ENCODE assay signal across 32 cellular contexts in the genomic region with DNA sequence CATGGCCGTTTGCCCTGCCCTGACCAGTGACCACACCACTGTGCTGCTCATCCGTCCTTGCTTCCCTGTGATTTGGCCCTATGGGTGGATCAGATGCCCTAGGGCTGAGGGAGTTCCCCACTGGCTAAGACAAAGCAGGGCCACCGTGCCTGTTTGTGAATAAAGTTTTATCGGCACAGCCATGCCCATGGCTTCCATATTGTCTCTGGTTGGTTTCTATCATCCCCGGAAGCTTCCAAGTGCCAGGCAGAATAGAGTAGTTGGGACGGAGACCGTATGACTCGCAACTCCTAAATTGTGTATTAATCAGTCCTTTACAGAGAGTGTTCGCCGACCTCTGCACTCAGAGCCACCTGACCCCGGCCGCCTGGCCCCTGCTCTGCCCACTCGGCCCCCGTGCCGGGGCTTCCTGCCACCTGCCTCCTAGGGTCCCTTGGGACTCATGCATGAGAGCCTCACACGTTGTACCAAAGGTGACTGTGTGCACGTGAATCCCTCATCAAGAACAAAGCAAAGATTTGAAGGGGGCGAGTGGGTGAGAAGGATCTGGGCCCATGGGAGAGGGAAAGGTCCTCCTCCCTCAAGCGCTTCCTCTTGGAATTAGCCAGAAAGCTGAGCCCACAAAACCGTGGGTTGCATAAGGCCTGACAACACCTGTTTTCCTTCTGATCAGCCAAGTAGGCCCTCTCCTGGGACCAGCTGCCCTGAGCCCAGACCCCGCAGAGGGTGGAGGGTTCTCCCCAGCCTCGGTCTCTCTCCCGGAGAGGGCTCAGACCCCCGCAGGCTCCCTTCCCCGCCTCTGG. TPM values are rescaled to one million over a fixed set of nuclear protein-coding genes. Genes with fewer than 3 reads are reported as not detected.
A peak's percentile ranks its signal among the peaks of the same experiment; 100 is the strongest.
DNase-seq lines count a peak whose midpoint lies in the region; ATAC-seq, FAIRE-seq and TF ChIP-seq lines count a peak whose summit lies in the region.
"Had no signal": no experiment of that assay in that cellular context is flagged by ENCODE, and none has a peak within 500 bp of the region (broad histone marks: within the 10 kb centered on the region; RNA-seq: fewer than 3 reads in every experiment).

No MANE protein-coding gene starts in this region.

- no peaks in the 10 kb centered on the region for H3K9me3 Mint-ChIP-seq in natural killer cell treated with Interleukin-12 subunit alpha and Interleukin-12 subunit beta and Interleukin-15 and Interleukin-18, amount 100 ng/mL, for 72 hours
- H3K9me3 Mint-ChIP-seq in natural killer cell: no peaks in the 10 kb centered on the region
- no peaks in the 10 kb centered on the region for H3K9me3 Mint-ChIP-seq in activated T-helper 1 cell treated with anti-CD3 and anti-CD28 coated beads, Interleukin-12 subunit alpha, Interleukin-12 subunit beta, Interleukin-2, Interleukin-4 antibody, amounts not matched to agents 30 ng/mL and 10 ng/mL and 1 ng/mL, durations not matched to agents 14 hours and 24 hours and 36 hours
- H3K9me3 Mint-ChIP-seq: activated CD4-positive, alpha-beta memory T cell treated with anti-CD3 and anti-CD28 coated beads for 36 hours; activated naive CD8-positive, alpha-beta T cell treated with anti-CD3 and anti-CD28 coated beads for 36 hours; CD8-positive, alpha-beta memory T cell; endodermal cell had no signal

- intact Hi-C loops in natural killer cell (cut with micrococcal nuclease) (no loop called here), GM12878 (cut with micrococcal nuclease; ENCODE audit: unreplicated experiment) (no loop called here)
- intact Hi-C loops in activated T-helper 1 cell treated with anti-CD3 and anti-CD28 coated beads, Interleukin-12 subunit alpha, Interleukin-12 subunit beta, Interleukin-2, Interleukin-4 antibody, amounts not matched to agents 30 ng/mL and 10 ng/mL and 1 ng/mL, durations not matched to agents 14 hours and 24 hours and 36 hours (cut with micrococcal nuclease): no loop called here

- H3K36me3 ChIP-seq in GM12878 (ENCODE audit: control insufficient read depth in 2 of 2, insufficient read depth in 2 of 2, low read length in 1 of 2) (no peaks in the 10 kb centered on the region), neuronal stem cell (replicated peaks in 1 of 2; ENCODE audit: control insufficient read depth in 2 of 2, insufficient read depth in 2 of 2, low read length in 2 of 2) (no peaks in the 10 kb centered on the region)
- H3K36me3 ChIP-seq: colonic mucosa, heart right ventricle, Peyer's patch, prostate gland, sigmoid colon, suprapubic skin had no signal

- H4K91ac ChIP-seq in neuronal stem cell (ENCODE audit: low read depth, low read length, poor library complexity): peak overlapping the region; percentile 30

- BruUV-seq in GM12878 (replicated peaks; lab: Mats Ljungman, UMichigan): no TSS peak

- peak overlapping the region; percentile 41 for H2BK120ac ChIP-seq in neuronal stem cell (ENCODE audit: low read depth, low read length)

- RAD21 ChIA-PET in GM12878 (lab: Charles Lee; ENCODE audit: unreplicated experiment): interaction anchor here (0.8 kb wide), 1 partner anchor 11 kb away, joined by 3 read pairs; no protein-coding TSS in a partner anchor

- H3K14ac ChIP-seq in neuronal stem cell (ENCODE audit: low read length): peak overlapping the region; percentile 56

- H3K4me2 ChIP-seq in GM12878 (ENCODE audit: control insufficient read depth, insufficient read depth) (no peak overlapping the region), neuronal stem cell (ENCODE audit: insufficient read depth, low read length, poor library complexity, severe bottlenecking) (no peak overlapping the region)

- H2BK5ac ChIP-seq in neuronal stem cell (ENCODE audit: low read length): no peak overlapping the region

- DNase-seq in natural killer cell treated with Interleukin-12 subunit alpha and Interleukin-12 subunit beta and Interleukin-15 and Interleukin-18, amount 100 ng/mL, for 72 hours (ENCODE audit: low spot score): peak; percentile 57
- DNase-seq in natural killer cell (no peak), GM12878 (ENCODE audit: low read depth, low spot score) (no peak), neuronal stem cell (ENCODE audit: low spot score) (no peak), hepatic stellate cell (ENCODE audit: low spot score) (no peak)
- DNase-seq in activated T-helper 1 cell treated with anti-CD3 and anti-CD28 coated beads, Interleukin-12 subunit alpha, Interleukin-12 subunit beta, Interleukin-2, Interleukin-4 antibody, amounts not matched to agents 30 ng/mL and 10 ng/mL and 1 ng/mL, durations not matched to agents 14 hours and 24 hours and 36 hours (ENCODE audit: low spot score): no peak
- DNase-seq: activated CD4-positive, alpha-beta memory T cell treated with anti-CD3 and anti-CD28 coated beads for 36 hours; activated naive CD8-positive, alpha-beta T cell treated with anti-CD3 and anti-CD28 coated beads for 36 hours; CD8-positive, alpha-beta memory T cell; colonic mucosa; DMS153; foreskin fibroblast; heart right ventricle; Kasumi-1; NCI-H187; NCI-H526 treated with DMSO at 0.1 percent for 48 hours; sigmoid colon; stimulated activated CD4-positive, alpha-beta T cell treated with anti-CD3 and anti-CD28 coated beads, Interleukin-4, amount 100 ng/mL, for 4 hours; stimulated activated naive CD4-positive, alpha-beta T cell; T-helper 1 cell had no signal

- SMC1A ChIA-PET in GM12878 (lab: Charles Lee; ENCODE audit: uncharacterized antibody, unreplicated experiment): interaction anchor here (1.5 kb wide), 1 partner anchor 11 kb away, joined by 4 read pairs; no protein-coding TSS in a partner anchor

- H2BK12ac ChIP-seq in neuronal stem cell (ENCODE audit: low read length): peak overlapping the region; percentile 2

- H3K9ac ChIP-seq in GM12878 (ENCODE audit: control insufficient read depth, insufficient read depth, low read length) (no peak overlapping the region), neuronal stem cell (ENCODE audit: low read depth, low read length, poor library complexity) (no peak overlapping the region)

- FAIRE-seq in GM12878 (lab: Jason Lieb, UNC): no peak
- FAIRE-seq: A204.1 had no signal

- no peaks in the 10 kb centered on the region for H4K20me1 ChIP-seq in GM12878 (ENCODE audit: control insufficient read depth, insufficient read depth)

- H3K27ac ChIP-seq in GM12878 (ENCODE audit: control insufficient read depth, insufficient read depth) (no peak overlapping the region), neuronal stem cell (replicated peaks; ENCODE audit: low read length) (no peak overlapping the region)
- H3K27ac ChIP-seq: colonic mucosa, heart right ventricle, Peyer's patch, prostate gland, sigmoid colon, suprapubic skin had no signal

- TF ChIP-seq POLR2A in GM12878 (IDR thresholded peaks at IDR 0.05; ENCODE audit: low read depth, low read length): no peak

- peak in 1 of 2 donors; percentile 23 for ATAC-seq in natural killer cell treated with Interleukin-12 subunit alpha and Interleukin-12 subunit beta and Interleukin-15 and Interleukin-18, amount 100 ng/mL, for 72 hours
- no peak for ATAC-seq in natural killer cell
- ATAC-seq in GM12878: no peak
- no peak for ATAC-seq in GM21825 (IDR thresholded peaks at IDR 0.05; ENCODE audit: unreplicated experiment)
- ATAC-seq in HG03521 (IDR thresholded peaks at IDR 0.05; ENCODE audit: unreplicated experiment): no peak
- ATAC-seq: activated CD4-positive, CD25-positive, alpha-beta regulatory T cell treated with anti-CD3 and anti-CD28 coated beads, Interleukin-2, amount 50 U/mL, for 24 hours; esophagus mucosa; HCT116 had no signal

- no peaks in the 10 kb centered on the region for H3K4me1 Mint-ChIP-seq in natural killer cell treated with Interleukin-12 subunit alpha and Interleukin-12 subunit beta and Interleukin-15 and Interleukin-18, amount 100 ng/mL, for 72 hours (ENCODE audit: low read depth in 2 of 2)
- H3K4me1 Mint-ChIP-seq in natural killer cell: no peaks in the 10 kb centered on the region
- no peaks in the 10 kb centered on the region for H3K4me1 Mint-ChIP-seq in activated T-helper 1 cell treated with anti-CD3 and anti-CD28 coated beads, Interleukin-12 subunit alpha, Interleukin-12 subunit beta, Interleukin-2, Interleukin-4 antibody, amounts not matched to agents 30 ng/mL and 10 ng/mL and 1 ng/mL, durations not matched to agents 14 hours and 24 hours and 36 hours (ENCODE audit: low read depth)
- H3K4me1 Mint-ChIP-seq: activated naive CD8-positive, alpha-beta T cell treated with anti-CD3 and anti-CD28 coated beads for 36 hours; CD8-positive, alpha-beta memory T cell; endodermal cell had no signal

- H2AFZ ChIP-seq in GM12878 (ENCODE audit: control insufficient read depth, low read depth, low read length) (peak overlapping the region; percentile 43), neuronal stem cell (ENCODE audit: low read length) (no peak overlapping the region)

- H3K79me2 ChIP-seq in GM12878 (ENCODE audit: control insufficient read depth, insufficient read depth, low read length): no peaks in the 10 kb centered on the region

- no peak overlapping the region for H3K4me3 Mint-ChIP-seq in natural killer cell treated with Interleukin-12 subunit alpha and Interleukin-12 subunit beta and Interleukin-15 and Interleukin-18, amount 100 ng/mL, for 72 hours
- no peak overlapping the region for H3K4me3 Mint-ChIP-seq in natural killer cell
- H3K4me3 Mint-ChIP-seq in activated T-helper 1 cell treated with anti-CD3 and anti-CD28 coated beads, Interleukin-12 subunit alpha, Interleukin-12 subunit beta, Interleukin-2, Interleukin-4 antibody, amounts not matched to agents 30 ng/mL and 10 ng/mL and 1 ng/mL, durations not matched to agents 14 hours and 24 hours and 36 hours: no peak overlapping the region
- H3K4me3 Mint-ChIP-seq: activated CD4-positive, alpha-beta memory T cell treated with anti-CD3 and anti-CD28 coated beads for 36 hours; activated naive CD8-positive, alpha-beta T cell treated with anti-CD3 and anti-CD28 coated beads for 36 hours; CD8-positive, alpha-beta memory T cell; endodermal cell had no signal

- no peak overlapping the region for H3K23ac ChIP-seq in neuronal stem cell (ENCODE audit: low read depth, low read length, poor library complexity)

- no peaks in the 10 kb centered on the region for H3K36me3 Mint-ChIP-seq in natural killer cell treated with Interleukin-12 subunit alpha and Interleukin-12 subunit beta and Interleukin-15 and Interleukin-18, amount 100 ng/mL, for 72 hours
- no peaks in the 10 kb centered on the region for H3K36me3 Mint-ChIP-seq in natural killer cell
- H3K36me3 Mint-ChIP-seq in activated T-helper 1 cell treated with anti-CD3 and anti-CD28 coated beads, Interleukin-12 subunit alpha, Interleukin-12 subunit beta, Interleukin-2, Interleukin-4 antibody, amounts not matched to agents 30 ng/mL and 10 ng/mL and 1 ng/mL, durations not matched to agents 14 hours and 24 hours and 36 hours (ENCODE audit: low read depth): no peaks in the 10 kb centered on the region
- H3K36me3 Mint-ChIP-seq: activated CD4-positive, alpha-beta memory T cell treated with anti-CD3 and anti-CD28 coated beads for 36 hours; activated naive CD8-positive, alpha-beta T cell treated with anti-CD3 and anti-CD28 coated beads for 36 hours; CD8-positive, alpha-beta memory T cell had no signal

- H4K8ac ChIP-seq in neuronal stem cell (ENCODE audit: low read depth, low read length): no peak overlapping the region

- peaks cover 4% of the 10 kb centered on the region; the same call in 2 of the 3 replicates for H3K9me3 ChIP-seq in GM12878 (replicated peaks; ENCODE audit: control insufficient read depth, insufficient read depth, low read length)
- peaks cover 0 to 2% of the 10 kb centered on the region in 2 donors for H3K9me3 ChIP-seq in neuronal stem cell (replicated peaks in 1 of 2; ENCODE audit: control insufficient read depth in 2 of 2, insufficient read depth in 1 of 2, low read depth in 1 of 2, low read length in 2 of 2)
- H3K9me3 ChIP-seq: colonic mucosa, Peyer's patch, prostate gland, sigmoid colon, suprapubic skin had no signal

- H3K18ac ChIP-seq in neuronal stem cell (ENCODE audit: low read length): peak overlapping the region; percentile 15

- H3K4ac ChIP-seq in neuronal stem cell (ENCODE audit: low read length): no peak overlapping the region

- peak overlapping the region; percentile 43 for H2AK5ac ChIP-seq in neuronal stem cell (ENCODE audit: low read depth, low read length)

- CTCF ChIA-PET in GM12878 (lab: Yijun Ruan, JAX): interaction anchor here (0.6 kb wide), 1 partner anchor 160 kb away, joined by 3 read pairs; no protein-coding TSS in a partner anchor

- H3K79me1 ChIP-seq in neuronal stem cell (ENCODE audit: low read depth, low read length): no peaks in the 10 kb centered on the region

- H3K27me3 Mint-ChIP-seq in natural killer cell treated with Interleukin-12 subunit alpha and Interleukin-12 subunit beta and Interleukin-15 and Interleukin-18, amount 100 ng/mL, for 72 hours: peaks cover 0 to 3% of the 10 kb centered on the region in 2 donors
- H3K27me3 Mint-ChIP-seq in natural killer cell (ENCODE audit: low read depth in 2 of 2): no peaks in the 10 kb centered on the region
- peaks cover 1% of the 10 kb centered on the region for H3K27me3 Mint-ChIP-seq in activated T-helper 1 cell treated with anti-CD3 and anti-CD28 coated beads, Interleukin-12 subunit alpha, Interleukin-12 subunit beta, Interleukin-2, Interleukin-4 antibody, amounts not matched to agents 30 ng/mL and 10 ng/mL and 1 ng/mL, durations not matched to agents 14 hours and 24 hours and 36 hours (ENCODE audit: insufficient read depth)
- H3K27me3 Mint-ChIP-seq: activated naive CD8-positive, alpha-beta T cell treated with anti-CD3 and anti-CD28 coated beads for 36 hours had no signal

- TF ChIP-seq EP300 in GM12878 (IDR thresholded peaks at IDR 0.05; ENCODE audit: borderline replicate concordance in 1 of 2, control insufficient read depth in 1 of 2, low read depth in 2 of 2, low read length in 2 of 2): no peak

- no peak overlapping the region for H3K27ac Mint-ChIP-seq in natural killer cell treated with Interleukin-12 subunit alpha and Interleukin-12 subunit beta and Interleukin-15 and Interleukin-18, amount 100 ng/mL, for 72 hours
- H3K27ac Mint-ChIP-seq in natural killer cell: no peak overlapping the region
- no peak overlapping the region for H3K27ac Mint-ChIP-seq in activated T-helper 1 cell treated with anti-CD3 and anti-CD28 coated beads, Interleukin-12 subunit alpha, Interleukin-12 subunit beta, Interleukin-2, Interleukin-4 antibody, amounts not matched to agents 30 ng/mL and 10 ng/mL and 1 ng/mL, durations not matched to agents 14 hours and 24 hours and 36 hours
- H3K27ac Mint-ChIP-seq: activated CD4-positive, alpha-beta memory T cell treated with anti-CD3 and anti-CD28 coated beads for 36 hours; activated naive CD8-positive, alpha-beta T cell treated with anti-CD3 and anti-CD28 coated beads for 36 hours had no signal

- POLR2A ChIA-PET in GM12878 (lab: Charles Lee): no interaction called here

- in situ Hi-C loops in GM12878 (cut with MboI): no loop called here

- TF ChIP-seq CTCF in natural killer cell (IDR thresholded peaks at IDR 0.05) (no peak), GM12878 (IDR thresholded peaks at IDR 0.05 in 2 of 3, conservative IDR thresholded peaks at IDR 0.05 in 1 of 3; ENCODE audit: control insufficient read depth in 2 of 3, extremely low read depth in 1 of 3, insufficient read depth in 1 of 3, low read depth in 3 of 3, low read length in 3 of 3) (no peak)

- H2BK15ac ChIP-seq in neuronal stem cell (ENCODE audit: low read length): peak overlapping the region; percentile 87

- H3K27me3 ChIP-seq in GM12878 (replicated peaks in 1 of 2; ENCODE audit: control insufficient read depth in 2 of 2, insufficient read depth in 2 of 2, low read length in 1 of 2) (no peaks in the 10 kb centered on the region), neuronal stem cell (ENCODE audit: control insufficient read depth in 3 of 3, insufficient read depth in 3 of 3, low read depth in 1 of 3, low read length in 3 of 3) (no peaks in the 10 kb centered on the region)
- H3K27me3 ChIP-seq: colonic mucosa, heart right ventricle, Peyer's patch had no signal

- H3K4me3 ChIP-seq in GM12878 (no peak overlapping the region), neuronal stem cell (ENCODE audit: low read length in 2 of 2) (no peak overlapping the region)
- H3K4me3 ChIP-seq: colonic mucosa, heart right ventricle, Peyer's patch, prostate gland, sigmoid colon, suprapubic skin had no signal

- H3K4me1 ChIP-seq in GM12878 (ENCODE audit: control insufficient read depth, insufficient read depth, low read length) (peaks cover 6% of the 10 kb centered on the region; the same call in 1 of the 2 replicates), neuronal stem cell (ENCODE audit: control insufficient read depth in 2 of 2, insufficient read depth in 1 of 2, low read depth in 1 of 2, low read length in 2 of 2) (no peaks in the 10 kb centered on the region)
- H3K4me1 ChIP-seq: colonic mucosa, Peyer's patch had no signal

- no peak for TF ChIP-seq RAD21 in GM12878 (IDR thresholded peaks at IDR 0.05; ENCODE audit: insufficient read depth, low read depth, low read length)

- 19% methylated on average over 25 of the region's 25 CpGs for whole genome bisulfite sequencing in GM12878 (ENCODE audit: insufficient coverage, insufficient replicate concordance, low lambda C conversion rate, missing lambda C conversion rate)
- WGBS in neuronal stem cell (ENCODE audit: extremely low coverage in 2 of 2, insufficient read length in 2 of 2, insufficient replicate concordance in 1 of 2), 2 donors: no CpG with 5 or more reads among the region's 25 CpGs

RNA-seq across cellular contexts. Expression of a gene that starts 11.7 kb away (rescaled TPM):
- total RNA-seq in natural killer cell treated with Interleukin-12 subunit alpha and Interleukin-12 subunit beta and Interleukin-15 and Interleukin-18, amount 100 ng/mL, for 72 hours: not detected
- total RNA-seq in natural killer cell: not detected
- not detected in 2 replicates for total RNA-seq in GM12878 (2013; cell fraction: nucleolus; rRNA removed)
- not detected in 2 replicates for total RNA-seq in GM12878 (2014; rRNA removed)
- not detected in 2 replicates for total RNA-seq in GM12878 (2014; rRNA removed; fragmentation: Illumina TruSeq; extraction: Trizol)
- not detected in 2 replicates for total RNA-seq in GM12878 (2021)
- not detected for polyA plus RNA-seq in GM12878 (2011; ENCODE audit: low read depth)
- not detected in 2 replicates for polyA plus RNA-seq in GM12878 (2011; rRNA removed)
- polyA plus RNA-seq in GM12878 (2011; cell fraction: cytosol; rRNA removed): not detected in 2 replicates
- not detected in 2 replicates for polyA plus RNA-seq in GM12878 (2011; cell fraction: nucleus; rRNA removed)
- not detected in 2 replicates for polyA plus RNA-seq in GM12878 (2012)
- polyA plus RNA-seq in GM12878 (2014; fragmentation: Illumina TruSeq; extraction: Trizol): not detected in 2 replicates
- not detected for polyA plus RNA-seq in GM12878 (2014; fragmentation: Nextera tagmentation; extraction: Ambion mirVana)
- polyA plus RNA-seq in GM12878 (2014; rRNA removed): not detected in 2 replicates
- not detected for polyA plus RNA-seq in GM12878 (2016; fragmentation: Nextera tagmentation; extraction: Ambion mirVana)
- not detected in 2 replicates for polyA minus RNA-seq in GM12878 (2011; rRNA and poly(A)+ RNA removed)
- polyA minus RNA-seq in GM12878 (2011; cell fraction: cytosol; rRNA and poly(A)+ RNA removed): not detected in 2 replicates
- not detected in 2 replicates for polyA minus RNA-seq in GM12878 (2011; cell fraction: nucleus; rRNA and poly(A)+ RNA removed)
- polyA plus RNA-seq in neuronal stem cell (2013, experiment 1 of 2): not detected
- not detected for polyA plus RNA-seq in neuronal stem cell (2013, experiment 2 of 2)
- total RNA-seq in activated T-helper 1 cell treated with anti-CD3 and anti-CD28 coated beads, Interleukin-12 subunit alpha, Interleukin-12 subunit beta, Interleukin-2, Interleukin-4 antibody, amounts not matched to agents 30 ng/mL and 10 ng/mL and 1 ng/mL, durations not matched to agents 14 hours and 24 hours and 36 hours: not detected in 2 replicates
- total RNA-seq: activated CD4-positive, alpha-beta memory T cell treated with anti-CD3 and anti-CD28 coated beads for 36 hours; activated naive CD8-positive, alpha-beta T cell treated with anti-CD3 and anti-CD28 coated beads for 36 hours; CD8-positive, alpha-beta memory T cell; colonic mucosa; endodermal cell; G401; Peyer's patch; sigmoid colon had no signal
- polyA plus RNA-seq: aorta; CD8-positive, alpha-beta memory T cell had no signal

RNA-seq across cellular contexts. Expression of a gene that starts 48.8 kb away (rescaled TPM):
- not detected for total RNA-seq in natural killer cell treated with Interleukin-12 subunit alpha and Interleukin-12 subunit beta and Interleukin-15 and Interleukin-18, amount 100 ng/mL, for 72 hours
- total RNA-seq in natural killer cell (10 to 100 TPM; 22.7 to 70.3 (median 26.9) TPM), GM12878 (2014; rRNA removed) (not detected in 2 replicates), GM12878 (2014; rRNA removed; fragmentation: Illumina TruSeq; extraction: Trizol) (not detected in 2 replicates), GM12878 (2021) (0.08 TPM in 1 of 2 replicates, not detected in the other)
- total RNA-seq in GM12878 (2013; cell fraction: nucleolus; rRNA removed): not detected in 2 replicates
- polyA plus RNA-seq in GM12878 (2011; ENCODE audit: low read depth): not detected
- polyA plus RNA-seq in GM12878 (2011; rRNA removed) (not detected in 2 replicates), GM12878 (2014; fragmentation: Illumina TruSeq; extraction: Trizol) (not detected in 2 replicates), GM12878 (2014; fragmentation: Nextera tagmentation; extraction: Ambion mirVana) (not detected), GM12878 (2014; rRNA removed) (not detected in 2 replicates), GM12878 (2016; fragmentation: Nextera tagmentation; extraction: Ambion mirVana) (not detected)
- not detected in 2 replicates for polyA plus RNA-seq in GM12878 (2011; cell fraction: cytosol; rRNA removed)
- not detected in 2 replicates for polyA plus RNA-seq in GM12878 (2011; cell fraction: nucleus; rRNA removed)
- polyA plus RNA-seq in GM12878 (2012): not detected in 2 replicates
- polyA minus RNA-seq in GM12878 (2011; rRNA and poly(A)+ RNA removed): not detected in 2 replicates
- not detected in 2 replicates for polyA minus RNA-seq in GM12878 (2011; cell fraction: cytosol; rRNA and poly(A)+ RNA removed)
- polyA minus RNA-seq in GM12878 (2011; cell fraction: nucleus; rRNA and poly(A)+ RNA removed): not detected in 2 replicates
- not detected for polyA plus RNA-seq in neuronal stem cell (2013, experiment 1 of 2)
- polyA plus RNA-seq in neuronal stem cell (2013, experiment 2 of 2): not detected
- total RNA-seq in activated T-helper 1 cell treated with anti-CD3 and anti-CD28 coated beads, Interleukin-12 subunit alpha, Interleukin-12 subunit beta, Interleukin-2, Interleukin-4 antibody, amounts not matched to agents 30 ng/mL and 10 ng/mL and 1 ng/mL, durations not matched to agents 14 hours and 24 hours and 36 hours: not detected in 2 replicates
- total RNA-seq: activated CD4-positive, alpha-beta memory T cell treated with anti-CD3 and anti-CD28 coated beads for 36 hours; activated naive CD8-positive, alpha-beta T cell treated with anti-CD3 and anti-CD28 coated beads for 36 hours; endodermal cell; G401 had no signal
- polyA plus RNA-seq: CD8-positive, alpha-beta memory T cell had no signal

Comparison
In these comparisons a context has a peak if more than half of its experiments do, and no peak if none do; other contexts are left out.
1. RNA of a gene that starts 48.8 kb away (total RNA-seq): 22.7 to 70.3 TPM in natural killer cell; not detected in natural killer cell treated with Interleukin-12 subunit alpha and Interleukin-12 subunit beta and Interleukin-15 and Interleukin-18, amount 100 ng/mL, for 72 hours, 0.08 TPM in GM12878 and not detected in activated T-helper 1 cell treated with anti-CD3 and anti-CD28 coated beads, Interleukin-12 subunit alpha, Interleukin-12 subunit beta, Interleukin-2, Interleukin-4 antibody, amounts not matched to agents 30 ng/mL and 10 ng/mL and 1 ng/mL, durations not matched to agents 14 hours and 24 hours and 36 hours; every median in the first group is over 10 times any median in the second.